16 cellular contexts compared by ENCODE assay signal in genomic region chr19:30071871-30072270, GRCh38.
"Had no signal": no experiment of that assay in that cellular context is flagged by ENCODE, and none has a peak within 500 bp of the region (broad histone marks: within the 10 kb centered on the region; RNA-seq: fewer than 3 reads in every experiment).

No MANE protein-coding gene starts in this region.

- H2AFZ ChIP-seq: parathyroid adenoma had no signal

- FAIRE-seq: astrocyte, endothelial cell of umbilical vein had no signal

- H3K36me3 ChIP-seq: colonic mucosa, esophagus squamous epithelium had no signal

- H3K9me3 ChIP-seq: colonic mucosa, esophagus squamous epithelium had no signal

- H3K4me3 ChIP-seq: colonic mucosa, esophagus squamous epithelium had no signal

- H3K9ac ChIP-seq: parathyroid adenoma had no signal

- H3K27me3 ChIP-seq: colonic mucosa had no signal

- H3K27ac Mint-ChIP-seq: T-helper 2 cell treated with Interferon-gamma antibody and Interleukin-4, amounts not matched to agents 5 μg/mL and 100 μg/mL, for 36 hours had no signal

- H3K27ac ChIP-seq: colonic mucosa, esophagus squamous epithelium, parathyroid adenoma had no signal

- DNase-seq: activated CD4-positive, alpha-beta T cell treated with anti-CD3 and anti-CD28 coated beads, Interleukin-2, amount 50 U/mL, for 1 hour; activated effector memory CD4-positive, alpha-beta T cell treated with Interleukin-2 at 50 U/mL for 16 hours; activated naive CD4-positive, alpha-beta T cell treated with anti-CD3 and anti-CD28 coated beads, Interleukin-2, amount 50 U/mL, for 16 hours; colonic mucosa; esophagus squamous epithelium; kidney glomerular epithelial cell; stimulated activated CD4-positive, alpha-beta T cell treated with anti-CD3 and anti-CD28 coated beads, Interleukin-15, amount 100 ng/mL, for 24 hours; stimulated activated CD4-positive, alpha-beta T cell treated with anti-CD3 and anti-CD28 coated beads, Interleukin-4, amount 100 ng/mL, for 4 hours; stimulated activated CD8-positive, alpha-beta memory T cell treated with anti-CD3 and anti-CD28 coated beads, Interleukin-4, amount 100 ng/mL, for 48 hours; stimulated activated naive CD4-positive, alpha-beta T cell treated with Interleukin-2 at 50 U/mL for 16 hours; SW 1271; trophoblast cell had no signal

- H3K4me1 ChIP-seq: colonic mucosa, parathyroid adenoma had no signal

- H3K79me2 ChIP-seq: parathyroid adenoma had no signal

- H3K9me3 Mint-ChIP-seq: T-helper 2 cell treated with Interferon-gamma antibody and Interleukin-4, amounts not matched to agents 5 μg/mL and 100 μg/mL, for 36 hours had no signal

- H3K4me3 Mint-ChIP-seq: T-helper 2 cell treated with Interferon-gamma antibody and Interleukin-4, amounts not matched to agents 5 μg/mL and 100 μg/mL, for 36 hours had no signal
